ENCODE assay signal across 20 cellular contexts in genomic region chr20:58707770-58708169, GRCh38. TPM values are rescaled to one million over a fixed set of nuclear protein-coding genes. Genes with fewer than 3 reads are reported as not detected.
DNase-seq lines count a peak whose midpoint lies in the region; ATAC-seq and TF ChIP-seq lines count a peak whose summit lies in the region.
"Had no signal": no experiment of that assay in that cellular context is flagged by ENCODE, and none has a peak within 500 bp of the region (broad histone marks: within the 10 kb centered on the region; RNA-seq: fewer than 3 reads in every experiment).

No MANE protein-coding gene starts in this region.

- peaks cover 0 to 5% (median 0%) of the 10 kb centered on the region in 4 donors for H3K4me1 ChIP-seq in esophagus muscularis mucosa
- H3K4me1 ChIP-seq: Caco-2, HAP-1 had no signal

- intact Hi-C loops in Right ventricle myocardium inferior (cut with DNase I) (no loop called here), cardiac septum (cut with DNase I) (no loop called here), esophagus muscularis mucosa (cut with DNase I) (no loop called here)

- H3K9me3 Mint-ChIP-seq in osteocyte (ENCODE audit: unreplicated experiment): peaks cover 7% of the 10 kb centered on the region

- ATAC-seq in Right ventricle myocardium inferior: no peak

- H3K4me3 ChIP-seq in esophagus muscularis mucosa: no peak overlapping the region
- H3K4me3 ChIP-seq: BLaER1 treated with 17β-estradiol and CSF1 and Interleukin-3, amounts not matched to agents 10 nM and 100 nM; GM23248; HAP-1 had no signal

- H3K27me3 ChIP-seq in esophagus muscularis mucosa: no peaks in the 10 kb centered on the region
- H3K27me3 ChIP-seq: BLaER1 treated with 17β-estradiol and CSF1 and Interleukin-3, amounts not matched to agents 10 nM and 100 nM had no signal

- H3K4me3 Mint-ChIP-seq in osteocyte (ENCODE audit: unreplicated experiment): no peak overlapping the region

- 97% methylated on average over 10 of the region's 10 CpGs for WGBS in esophagus muscularis mucosa

- no peaks in the 10 kb centered on the region for H3K4me1 Mint-ChIP-seq in osteocyte (ENCODE audit: unreplicated experiment)

- no peak for TF ChIP-seq EP300 in esophagus muscularis mucosa (IDR thresholded peaks at IDR 0.05)

- TF ChIP-seq POLR2A in esophagus muscularis mucosa (IDR thresholded peaks at IDR 0.05; ENCODE audit: low read depth): no peak

- TF ChIP-seq CTCF in esophagus muscularis mucosa (IDR thresholded peaks at IDR 0.05) (no peak), osteocyte (IDR thresholded peaks at IDR 0.05) (no peak)

- no peak overlapping the region for H3K27ac Mint-ChIP-seq in osteocyte (ENCODE audit: unreplicated experiment)
- H3K27ac Mint-ChIP-seq: CD4-positive, alpha-beta memory T cell had no signal

- DNase-seq in Right ventricle myocardium inferior (ENCODE audit: missing footprints) (peak; percentile 43), cardiac septum (ENCODE audit: low spot score) (no peak), esophagus muscularis mucosa (ENCODE audit: extremely low spot score) (peak; percentile 21), osteocyte (ENCODE audit: extremely low spot score, unreplicated experiment) (peak; percentile 34), ureter (ENCODE audit: low spot score) (peak; percentile 27), NCI-H187 treated with DMSO at 0.1 percent for 48 hours (lab: John Stamatoyannopoulos, UW) (no peak), GM19240 (ENCODE audit: insufficient read length, low spot score) (no peak)
- DNase-seq: Caco-2; CD4-positive, alpha-beta memory T cell; DMS 273 treated with DMSO at 0.1 percent for 48 hours; DMS79 treated with DMSO at 0.1 percent for 48 hours; GM23248; MM.1S; NCI-H1048; NCI-H1417 treated with DMSO at 0.1 percent for 48 hours; NCI-H1930; NCI-H510A had no signal

- H3K27ac ChIP-seq in esophagus muscularis mucosa (replicated peaks in 1 of 4): no peak overlapping the region
- H3K27ac ChIP-seq: BLaER1 treated with 17β-estradiol and CSF1 and Interleukin-3, amounts not matched to agents 10 nM and 100 nM; GM23248; RWPE1 had no signal

- H3K36me3 ChIP-seq in esophagus muscularis mucosa: peaks cover 28 to 86% (median 55%) of the 10 kb centered on the region in 4 donors

- H3K27me3 Mint-ChIP-seq in osteocyte (ENCODE audit: unreplicated experiment): no peaks in the 10 kb centered on the region
- H3K27me3 Mint-ChIP-seq: CD4-positive, alpha-beta memory T cell had no signal

- no peaks in the 10 kb centered on the region for H3K9me3 ChIP-seq in esophagus muscularis mucosa
- H3K9me3 ChIP-seq: BLaER1 treated with 17β-estradiol and CSF1 and Interleukin-3, amounts not matched to agents 10 nM and 100 nM; Caco-2; HAP-1 had no signal

- H3K36me3 Mint-ChIP-seq in osteocyte (ENCODE audit: unreplicated experiment): peaks cover 24% of the 10 kb centered on the region

RNA-seq across cellular contexts. Expression of gene NPEPL1, which starts 15.2 kb away (rescaled TPM):
- 23.3 TPM for total RNA-seq in Right ventricle myocardium inferior
- 31.5 TPM for total RNA-seq in cardiac septum
- total RNA-seq in esophagus muscularis mucosa: 10 to 100 TPM; 29.0 to 59.0 (median 50.5) TPM
- 13.1 and 13.6 TPM in 2 replicates for total RNA-seq in osteocyte
- 50.4 TPM for total RNA-seq in ureter

RNA-seq across cellular contexts. Expression of gene STX16, which starts 56.7 kb away (rescaled TPM):
- total RNA-seq in Right ventricle myocardium inferior (23.8 TPM), cardiac septum (33.1 TPM), esophagus muscularis mucosa (10 to 100 TPM; 36.6 to 57.7 (median 43.5) TPM), osteocyte (66.9 and 67.0 TPM in 2 replicates), ureter (84.4 TPM)

Comparison
In these comparisons a context has a peak if more than half of its experiments do, and no peak if none do; other contexts are left out.
1. DNase-seq: peak in Right ventricle myocardium inferior (single experiment), esophagus muscularis mucosa (single experiment), osteocyte (single experiment) and ureter (single experiment); none in cardiac septum (single experiment), NCI-H187 treated with DMSO at 0.1 percent for 48 hours (single experiment) and GM19240 (single experiment).